ENCODE assay signal across 20 cellular contexts in genomic region chr17:50537721-50538548, GRCh38. TPM values are rescaled to one million over a fixed set of nuclear protein-coding genes. Genes with fewer than 3 reads are reported as not detected.
"Had no signal": no experiment of that assay in that cellular context is flagged by ENCODE, and none has a peak within 500 bp of the region (broad histone marks: within the 10 kb centered on the region; RNA-seq: fewer than 3 reads in every experiment).

No MANE protein-coding gene starts in this region.

- H3K27ac ChIP-seq: ascending aorta, esophagus muscularis mucosa, lower lobe of right lung, psoas muscle, sigmoid colon, upper lobe of right lung had no signal

- H3K27ac Mint-ChIP-seq: activated CD8-positive, alpha-beta T cell treated with anti-CD3 and anti-CD28 coated beads, Interleukin-2, amount 10 ng/mL, durations not matched to agents 7 days and 5 days; activated naive CD8-positive, alpha-beta T cell treated with anti-CD3 and anti-CD28 coated beads, Interleukin-2, amount 10 ng/mL, durations not matched to agents 7 days and 5 days; naive thymus-derived CD4-positive, alpha-beta T cell had no signal

- H3K9me3 ChIP-seq: ascending aorta, esophagus muscularis mucosa, lower lobe of right lung, psoas muscle, sigmoid colon, upper lobe of right lung had no signal

- H3K4me3 ChIP-seq: ascending aorta, esophagus muscularis mucosa, lower lobe of right lung, psoas muscle, sigmoid colon, upper lobe of right lung had no signal

- H3K36me3 Mint-ChIP-seq: activated naive CD8-positive, alpha-beta T cell treated with anti-CD3 and anti-CD28 coated beads, Interleukin-2, amount 10 ng/mL, durations not matched to agents 7 days and 5 days; naive thymus-derived CD4-positive, alpha-beta T cell had no signal

- H3K4me3 Mint-ChIP-seq: activated CD8-positive, alpha-beta T cell treated with anti-CD3 and anti-CD28 coated beads, Interleukin-2, amount 10 ng/mL, durations not matched to agents 7 days and 5 days; activated naive CD8-positive, alpha-beta T cell treated with anti-CD3 and anti-CD28 coated beads, Interleukin-2, amount 10 ng/mL, durations not matched to agents 7 days and 5 days; naive thymus-derived CD4-positive, alpha-beta T cell had no signal

- DNase-seq: activated CD4-positive, alpha-beta T cell treated with anti-CD3 and anti-CD28 coated beads for 4 hours; activated CD8-positive, alpha-beta memory T cell treated with anti-CD3 and anti-CD28 coated beads, Interleukin-2, amount 50 U/mL, for 48 hours; activated CD8-positive, alpha-beta T cell treated with anti-CD3 and anti-CD28 coated beads, Interleukin-2, amount 10 ng/mL, durations not matched to agents 7 days and 5 days; activated naive CD8-positive, alpha-beta T cell treated with anti-CD3 and anti-CD28 coated beads, Interleukin-2, amount 10 ng/mL, durations not matched to agents 7 days and 5 days; left cardiac atrium; lower lobe of right lung; naive thymus-derived CD4-positive, alpha-beta T cell; occipital lobe; psoas muscle; sigmoid colon; stimulated activated CD4-positive, alpha-beta T cell treated with anti-CD3 and anti-CD28 coated beads, Interleukin-12 subunit alpha, Interleukin-12 subunit beta, amount 100 ng/mL, for 4 hours; stimulated activated CD4-positive, alpha-beta T cell treated with anti-CD3 and anti-CD28 coated beads, Interleukin-2, amount 100 ng/mL, for 48 hours; stimulated activated CD8-positive, alpha-beta memory T cell treated with anti-CD3 and anti-CD28 coated beads, Interleukin-4, amount 100 ng/mL, for 48 hours; stimulated activated naive CD8-positive, alpha-beta T cell treated with anti-CD3 and anti-CD28 coated beads, Interleukin-15, Interleukin-2, amounts not matched to agents 100 U/mL and 50 U/mL, for 24 hours; T1000; upper lobe of right lung had no signal

- ATAC-seq: activated CD8-positive, alpha-beta T cell treated with anti-CD3 and anti-CD28 coated beads, Interleukin-2, amount 10 ng/mL, durations not matched to agents 7 days and 5 days; left cardiac atrium; lower lobe of right lung; naive thymus-derived CD4-positive, alpha-beta T cell; psoas muscle; stimulated activated naive CD8-positive, alpha-beta T cell treated with anti-CD3 and anti-CD28 coated beads, Interleukin-15, Interleukin-2, amounts not matched to agents 100 U/mL and 50 U/mL, for 24 hours; upper lobe of right lung had no signal

- H3K9me3 Mint-ChIP-seq: activated naive CD8-positive, alpha-beta T cell treated with anti-CD3 and anti-CD28 coated beads, Interleukin-2, amount 10 ng/mL, durations not matched to agents 7 days and 5 days; naive thymus-derived CD4-positive, alpha-beta T cell had no signal

- FAIRE-seq: bronchial epithelial cell had no signal

- H3K36me3 ChIP-seq: ascending aorta, lower lobe of right lung, sigmoid colon, upper lobe of right lung had no signal

RNA-seq across cellular contexts. Expression of gene EPN3, which starts 5.4 kb away (rescaled TPM):
- total RNA-seq: activated CD8-positive, alpha-beta T cell treated with anti-CD3 and anti-CD28 coated beads, Interleukin-2, amount 10 ng/mL, durations not matched to agents 7 days and 5 days; activated naive CD8-positive, alpha-beta T cell treated with anti-CD3 and anti-CD28 coated beads, Interleukin-2, amount 10 ng/mL, durations not matched to agents 7 days and 5 days; esophagus muscularis mucosa; naive thymus-derived CD4-positive, alpha-beta T cell; sigmoid colon; temporal lobe had no signal
- polyA plus RNA-seq: naive thymus-derived CD4-positive, alpha-beta T cell had no signal

RNA-seq across cellular contexts. Expression of gene CACNA1G, which starts 22.6 kb away (rescaled TPM):
- total RNA-seq: activated CD8-positive, alpha-beta T cell treated with anti-CD3 and anti-CD28 coated beads, Interleukin-2, amount 10 ng/mL, durations not matched to agents 7 days and 5 days; bronchial epithelial cell; naive thymus-derived CD4-positive, alpha-beta T cell; upper lobe of right lung had no signal
- polyA plus RNA-seq: naive thymus-derived CD4-positive, alpha-beta T cell had no signal
